In the genomic region with DNA sequence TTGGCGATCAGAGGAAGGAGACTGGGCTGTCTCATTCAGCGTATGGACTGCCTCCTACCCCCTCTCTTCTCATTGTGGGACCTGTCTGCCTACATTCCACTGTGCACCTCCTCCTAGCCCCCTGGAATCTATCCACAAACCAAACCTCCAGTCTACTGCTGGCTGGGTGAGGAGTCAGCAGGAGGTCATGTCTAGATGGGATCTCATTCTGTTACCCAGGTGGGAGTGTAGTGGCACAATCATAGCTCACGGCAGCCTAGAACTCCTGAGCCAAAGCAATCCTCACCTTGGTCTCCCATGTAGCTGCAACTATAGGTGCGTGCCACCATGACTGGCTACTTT, we compare ENCODE assay signal across 19 cellular contexts. TPM values are rescaled to one million over a fixed set of nuclear protein-coding genes. Genes with fewer than 3 reads are reported as not detected.
DNase-seq lines count a peak whose midpoint lies in the region; ATAC-seq and TF ChIP-seq lines count a peak whose summit lies in the region.
"Had no signal": no experiment of that assay in that cellular context is flagged by ENCODE, and none has a peak within 500 bp of the region (broad histone marks: within the 10 kb centered on the region; RNA-seq: fewer than 3 reads in every experiment).

No MANE protein-coding gene starts in this region.

- H3K27me3 Mint-ChIP-seq in activated CD8-positive, alpha-beta memory T cell treated with anti-CD3 and anti-CD28 coated beads, Interleukin-2, amount 10 ng/mL, durations not matched to agents 7 days and 5 days, result peaks cover 12% of the 10 kb centered on the region
- no peaks in the 10 kb centered on the region for H3K27me3 Mint-ChIP-seq in effector memory CD8-positive, alpha-beta T cell
- H3K27me3 Mint-ChIP-seq: CD4-positive, alpha-beta memory T cell had no signal

- H3K4me3 ChIP-seq in lower lobe of right lung, result no peak overlapping the region
- H3K4me3 ChIP-seq in tibial nerve, result no peak overlapping the region

- H3K4me1 Mint-ChIP-seq in activated CD8-positive, alpha-beta memory T cell treated with anti-CD3 and anti-CD28 coated beads, Interleukin-2, amount 10 ng/mL, durations not matched to agents 7 days and 5 days, result peaks cover 23% of the 10 kb centered on the region
- peaks cover 0 to 4% of the 10 kb centered on the region in 2 donors for H3K4me1 Mint-ChIP-seq in effector memory CD8-positive, alpha-beta T cell (ENCODE audit: low read depth in 2 of 2)

- no peak for DNase-seq in activated CD8-positive, alpha-beta memory T cell treated with anti-CD3 and anti-CD28 coated beads, Interleukin-2, amount 10 ng/mL, durations not matched to agents 7 days and 5 days
- no peak for DNase-seq in activated CD8-positive, alpha-beta memory T cell treated with anti-CD3 and anti-CD28 coated beads, Interleukin-2, amount 50 U/mL, for 48 hours
- DNase-seq in effector memory CD8-positive, alpha-beta T cell, result no peak
- no peak for DNase-seq in lower lobe of right lung
- peak; percentile 43 for DNase-seq in ureter (ENCODE audit: low spot score)
- DNase-seq in tibial nerve (ENCODE audit: low spot score in 2 of 2), result no peak
- DNase-seq in Kasumi-1 (lab: John Stamatoyannopoulos, UW), result no peak
- DNase-seq: Calu3; CD4-positive, alpha-beta memory T cell; DMS53; KBM-7; NCI-H1436; NCI-H2029; NCI-H2171 treated with DMSO at 0.1 percent for 48 hours; NCI-H446 treated with DMSO at 0.1 percent for 48 hours; OCI-M1 had no signal

- intact Hi-C loops in lower lobe of right lung (cut with DNase I), result no loop called here

- 90% methylated on average over 4 of the region's 4 CpGs for WGBS in tibial nerve, 2 donors

- no peaks in the 10 kb centered on the region for H3K4me1 ChIP-seq in lower lobe of right lung
- no peaks in the 10 kb centered on the region for H3K4me1 ChIP-seq in tibial nerve

- H3K36me3 Mint-ChIP-seq in activated CD8-positive, alpha-beta memory T cell treated with anti-CD3 and anti-CD28 coated beads, Interleukin-2, amount 10 ng/mL, durations not matched to agents 7 days and 5 days, result peaks cover 10% of the 10 kb centered on the region
- H3K36me3 Mint-ChIP-seq in effector memory CD8-positive, alpha-beta T cell (ENCODE audit: insufficient read depth), result peaks cover 15% of the 10 kb centered on the region

- no peak overlapping the region for H3K27ac Mint-ChIP-seq in activated CD8-positive, alpha-beta memory T cell treated with anti-CD3 and anti-CD28 coated beads, Interleukin-2, amount 10 ng/mL, durations not matched to agents 7 days and 5 days
- peak overlapping the region; percentile 11 to 92 for H3K27ac Mint-ChIP-seq in effector memory CD8-positive, alpha-beta T cell

- H3K27ac ChIP-seq in lower lobe of right lung (no peak overlapping the region), tibial nerve (no peak overlapping the region)
- H3K27ac ChIP-seq: RWPE1 had no signal

- no peak for TF ChIP-seq POLR2A in tibial nerve (IDR thresholded peaks at IDR 0.05)

- peak; percentile 27 for ATAC-seq in activated CD8-positive, alpha-beta memory T cell treated with anti-CD3 and anti-CD28 coated beads, Interleukin-2, amount 10 ng/mL, durations not matched to agents 7 days and 5 days
- ATAC-seq in effector memory CD8-positive, alpha-beta T cell (replicated peaks), result no peak
- ATAC-seq in lower lobe of right lung, result peak; percentile 11 to 19
- no peak for ATAC-seq in GM21786 (IDR thresholded peaks at IDR 0.05; ENCODE audit: unreplicated experiment)

- H3K9me3 ChIP-seq in lower lobe of right lung (peaks cover 11% of the 10 kb centered on the region), tibial nerve (peaks cover 0 to 21% (median 5%) of the 10 kb centered on the region in 4 donors)

- peaks cover 3% of the 10 kb centered on the region for H3K27me3 ChIP-seq in lower lobe of right lung (ENCODE audit: low read depth)
- no peaks in the 10 kb centered on the region for H3K27me3 ChIP-seq in tibial nerve

- TF ChIP-seq EP300 in tibial nerve (IDR thresholded peaks at IDR 0.05), result no peak

- TF ChIP-seq CTCF in lower lobe of right lung (IDR thresholded peaks at IDR 0.05) (no peak), tibial nerve (IDR thresholded peaks at IDR 0.05) (no peak)

- H3K9me3 Mint-ChIP-seq in activated CD8-positive, alpha-beta memory T cell treated with anti-CD3 and anti-CD28 coated beads, Interleukin-2, amount 10 ng/mL, durations not matched to agents 7 days and 5 days (ENCODE audit: low read depth), result peaks cover 9% of the 10 kb centered on the region
- peaks cover 0 to 7% of the 10 kb centered on the region in 2 donors for H3K9me3 Mint-ChIP-seq in effector memory CD8-positive, alpha-beta T cell

- CTCF ChIA-PET in activated CD8-positive, alpha-beta memory T cell treated with anti-CD3 and anti-CD28 coated beads, Interleukin-2, amount 10 ng/mL, durations not matched to agents 7 days and 5 days (lab: Charles Lee), result interaction anchor here (0.9 kb wide), 1 partner anchor 18 kb away, joined by 3 read pairs; no protein-coding TSS in a partner anchor

- no peak overlapping the region for H3K4me3 Mint-ChIP-seq in activated CD8-positive, alpha-beta memory T cell treated with anti-CD3 and anti-CD28 coated beads, Interleukin-2, amount 10 ng/mL, durations not matched to agents 7 days and 5 days
- no peak overlapping the region for H3K4me3 Mint-ChIP-seq in effector memory CD8-positive, alpha-beta T cell
- H3K4me3 Mint-ChIP-seq: CD4-positive, alpha-beta memory T cell had no signal

- H3K36me3 ChIP-seq in lower lobe of right lung (no peaks in the 10 kb centered on the region), tibial nerve (no peaks in the 10 kb centered on the region)

RNA-seq across cellular contexts. Expression of gene TTC22, which starts 18.0 kb away (rescaled TPM):
- total RNA-seq in activated CD8-positive, alpha-beta memory T cell treated with anti-CD3 and anti-CD28 coated beads, Interleukin-2, amount 10 ng/mL, durations not matched to agents 7 days and 5 days, result 10 to 100 TPM in 1 of 2 experiments, 1 to 10 TPM in 1; 9.1 to 17.9 TPM
- total RNA-seq in lower lobe of right lung (8.4 TPM), ureter (14.9 TPM), tibial nerve (not detected)
- total RNA-seq: A172 had no signal

RNA-seq across cellular contexts. Expression of gene PARS2, which starts 54.8 kb away (rescaled TPM):
- 1 to 10 TPM; 5.0 to 6.4 TPM for total RNA-seq in activated CD8-positive, alpha-beta memory T cell treated with anti-CD3 and anti-CD28 coated beads, Interleukin-2, amount 10 ng/mL, durations not matched to agents 7 days and 5 days
- total RNA-seq in lower lobe of right lung (3.3 TPM), ureter (6.2 TPM), tibial nerve (10 to 100 TPM in 1 of 4 donors, 1 to 10 TPM in 3; 3.3 to 11.4 (median 5.4) TPM)

Comparison
In these comparisons a context has a peak if more than half of its experiments do, and no peak if none do; other contexts are left out.
1. ATAC-seq: peak in activated CD8-positive, alpha-beta memory T cell treated with anti-CD3 and anti-CD28 coated beads, Interleukin-2, amount 10 ng/mL, durations not matched to agents 7 days and 5 days (single experiment) and lower lobe of right lung (2 of 2); none in effector memory CD8-positive, alpha-beta T cell (single experiment) and GM21786 (single experiment).